ENCODE assay signal across 8 cellular contexts in the genomic region with DNA sequence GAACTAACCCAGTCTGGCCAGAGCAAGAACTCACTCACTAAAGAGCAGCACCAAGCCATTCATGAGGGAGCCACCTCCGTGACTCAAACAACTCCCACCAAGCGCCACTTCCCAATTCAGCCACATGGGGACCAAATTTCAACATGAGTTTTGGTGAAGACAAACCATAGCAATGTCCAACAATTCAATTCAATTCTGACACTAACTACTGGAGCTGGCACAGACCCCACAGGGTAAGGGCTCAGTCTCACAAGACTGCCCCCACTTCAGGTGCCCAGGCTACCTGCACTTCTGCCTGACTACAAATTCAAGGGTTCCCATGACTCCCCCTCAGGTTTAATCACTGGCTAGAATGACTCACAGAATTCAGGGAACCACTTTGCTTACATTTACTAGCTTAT. TPM values are rescaled to one million over a fixed set of nuclear protein-coding genes. Genes with fewer than 3 reads are reported as not detected.
DNase-seq lines count a peak whose midpoint lies in the region; ATAC-seq, FAIRE-seq and TF ChIP-seq lines count a peak whose summit lies in the region.

No MANE protein-coding gene starts in this region.

- H3K27ac ChIP-seq in OCI-LY3 (ENCODE audit: low read length) (no peak overlapping the region; the same call in 1 of the 2 replicates), ascending aorta (no peak overlapping the region), neuronal stem cell (replicated peaks; ENCODE audit: low read length) (no peak overlapping the region), small intestine (ENCODE audit: low read depth in 1 of 2, low read length in 1 of 2) (no peak overlapping the region)
- H3K27ac ChIP-seq in naive thymus-derived CD4-positive, alpha-beta T cell (ENCODE audit: low read depth, low read length): no peak overlapping the region

- H3K4me3 ChIP-seq in OCI-LY3 (ENCODE audit: low read length) (no peak overlapping the region), ascending aorta (no peak overlapping the region), neuronal stem cell (ENCODE audit: low read length in 2 of 2) (no peak overlapping the region), small intestine (ENCODE audit: low read depth in 1 of 2, low read length in 2 of 2) (no peak overlapping the region)
- H3K4me3 ChIP-seq in naive thymus-derived CD4-positive, alpha-beta T cell (ENCODE audit: low read length): no peak overlapping the region

- H3K4me3 Mint-ChIP-seq in naive thymus-derived CD4-positive, alpha-beta T cell: no peak overlapping the region

- H4K91ac ChIP-seq in neuronal stem cell (ENCODE audit: low read depth, low read length, poor library complexity): no peak overlapping the region

- peaks cover 5 to 20% (median 13%) of the 10 kb centered on the region in 7 donors for H3K4me1 Mint-ChIP-seq in naive thymus-derived CD4-positive, alpha-beta T cell

- H3K36me3 Mint-ChIP-seq in naive thymus-derived CD4-positive, alpha-beta T cell: no peaks in the 10 kb centered on the region

- H2AFZ ChIP-seq in OCI-LY3 (ENCODE audit: low read depth, low read length): peak overlapping the region; percentile 70; the same call in 1 of the 2 replicates
- H2AFZ ChIP-seq in neuronal stem cell (ENCODE audit: low read length): no peak overlapping the region

- peak; percentile 54 for ATAC-seq in GM18867 (IDR thresholded peaks at IDR 0.05; ENCODE audit: unreplicated experiment)
- peak; percentile 54 for ATAC-seq in naive thymus-derived CD4-positive, alpha-beta T cell
- no peak for ATAC-seq in HG03469 (IDR thresholded peaks at IDR 0.05; ENCODE audit: unreplicated experiment)
- no peak for ATAC-seq in HG03039 (IDR thresholded peaks at IDR 0.05; ENCODE audit: unreplicated experiment)

- DNase-seq in ascending aorta (ENCODE audit: low spot score in 2 of 2) (peak in 1 of 2 donors; percentile 63), neuronal stem cell (ENCODE audit: low spot score) (no peak), small intestine (no peak)
- peak in 5 of 9 donors; percentile 9 to 23 (median 22) for DNase-seq in naive thymus-derived CD4-positive, alpha-beta T cell

- POLR2A ChIA-PET in naive thymus-derived CD4-positive, alpha-beta T cell (lab: Charles Lee): interaction anchor here (0.9 to 2.0 kb wide), 4 partner anchors 11 to 49 kb away, joined by 3 to 6 read pairs (median 4); a partner anchor contains a TSS

- no peak overlapping the region for H4K8ac ChIP-seq in neuronal stem cell (ENCODE audit: low read depth, low read length)

- H2AK5ac ChIP-seq in neuronal stem cell (ENCODE audit: low read depth, low read length): no peak overlapping the region

- H3K79me2 ChIP-seq in OCI-LY3 (ENCODE audit: low read length): no peaks in the 10 kb centered on the region

- no peaks in the 10 kb centered on the region for H3K27me3 ChIP-seq in OCI-LY3 (ENCODE audit: low read depth, low read length)
- H3K27me3 ChIP-seq in ascending aorta: no peaks in the 10 kb centered on the region
- no peaks in the 10 kb centered on the region for H3K27me3 ChIP-seq in naive thymus-derived CD4-positive, alpha-beta T cell (ENCODE audit: control insufficient read depth in 2 of 2, insufficient read depth in 2 of 2, low read length in 2 of 2)
- H3K27me3 ChIP-seq in neuronal stem cell (ENCODE audit: control insufficient read depth in 3 of 3, insufficient read depth in 3 of 3, low read depth in 1 of 3, low read length in 3 of 3): no peaks in the 10 kb centered on the region
- H3K27me3 ChIP-seq in small intestine (ENCODE audit: control insufficient read depth in 2 of 2, insufficient read depth in 2 of 2, low read length in 2 of 2): no peaks in the 10 kb centered on the region

- no peak overlapping the region for H3K4ac ChIP-seq in neuronal stem cell (ENCODE audit: low read length)

- no peak overlapping the region for H3K18ac ChIP-seq in neuronal stem cell (ENCODE audit: low read length)

- H3K27me3 Mint-ChIP-seq in naive thymus-derived CD4-positive, alpha-beta T cell: no peaks in the 10 kb centered on the region

- H3K4me1 ChIP-seq in OCI-LY3 (ENCODE audit: low read length): peaks cover 20% of the 10 kb centered on the region
- H3K4me1 ChIP-seq in ascending aorta: peaks cover 0 to 4% of the 10 kb centered on the region in 2 donors
- no peaks in the 10 kb centered on the region for H3K4me1 ChIP-seq in naive thymus-derived CD4-positive, alpha-beta T cell (ENCODE audit: control insufficient read depth in 2 of 2, insufficient read depth in 2 of 2, low read length in 2 of 2)
- peaks cover 0 to 8% of the 10 kb centered on the region in 2 donors for H3K4me1 ChIP-seq in neuronal stem cell (ENCODE audit: control insufficient read depth in 2 of 2, insufficient read depth in 1 of 2, low read depth in 1 of 2, low read length in 2 of 2)
- no peaks in the 10 kb centered on the region for H3K4me1 ChIP-seq in small intestine (ENCODE audit: control insufficient read depth in 2 of 2, insufficient read depth in 1 of 2, low read depth in 1 of 2, low read length in 1 of 2)

- H2BK15ac ChIP-seq in neuronal stem cell (ENCODE audit: low read length): no peak overlapping the region

- no peaks in the 10 kb centered on the region for H4K20me1 ChIP-seq in OCI-LY3 (ENCODE audit: insufficient read depth, low read length)

- intact Hi-C loops in ascending aorta (cut with DNase I): no loop called here
- intact Hi-C loops in naive thymus-derived CD4-positive, alpha-beta T cell (cut with micrococcal nuclease): loop anchor here in 1 of 2 donors (1.0 to 5.0 kb wide), 3 partner anchors 34 to 142 kb away; no protein-coding TSS in a partner anchor

- peaks cover 0 to 4% (median 0%) of the 10 kb centered on the region in 11 donors for H3K9me3 Mint-ChIP-seq in naive thymus-derived CD4-positive, alpha-beta T cell

- H3K9me3 ChIP-seq in OCI-LY3 (ENCODE audit: insufficient read depth, low read length): no peaks in the 10 kb centered on the region
- no peaks in the 10 kb centered on the region for H3K9me3 ChIP-seq in ascending aorta
- no peaks in the 10 kb centered on the region for H3K9me3 ChIP-seq in naive thymus-derived CD4-positive, alpha-beta T cell (ENCODE audit: control insufficient read depth in 2 of 3, low read length in 3 of 3)
- H3K9me3 ChIP-seq in neuronal stem cell (replicated peaks in 1 of 2; ENCODE audit: control insufficient read depth in 2 of 2, insufficient read depth in 1 of 2, low read depth in 1 of 2, low read length in 2 of 2): no peaks in the 10 kb centered on the region
- H3K9me3 ChIP-seq in small intestine (ENCODE audit: control insufficient read depth, low read depth): no peaks in the 10 kb centered on the region

- peak; percentile 48 for TF ChIP-seq CTCF in OCI-LY3 (IDR thresholded peaks at IDR 0.05; ENCODE audit: low read depth, low read length)
- peak; percentile 15 to 19 (median 16) for TF ChIP-seq CTCF in ascending aorta (IDR thresholded peaks at IDR 0.05)

- CTCF ChIA-PET in naive thymus-derived CD4-positive, alpha-beta T cell (lab: Charles Lee): interaction anchor here (0.9 kb wide), 2 partner anchors 77 to 99 kb away, joined by 3 read pairs; no protein-coding TSS in a partner anchor

- H3K36me3 ChIP-seq in OCI-LY3 (replicated peaks; ENCODE audit: low read depth, low read length): no peaks in the 10 kb centered on the region
- H3K36me3 ChIP-seq in ascending aorta: no peaks in the 10 kb centered on the region
- no peaks in the 10 kb centered on the region for H3K36me3 ChIP-seq in naive thymus-derived CD4-positive, alpha-beta T cell (ENCODE audit: control insufficient read depth in 2 of 3, insufficient read depth in 3 of 3, low read length in 3 of 3)
- H3K36me3 ChIP-seq in neuronal stem cell (replicated peaks in 1 of 2; ENCODE audit: control insufficient read depth in 2 of 2, insufficient read depth in 2 of 2, low read length in 2 of 2): no peaks in the 10 kb centered on the region
- no peaks in the 10 kb centered on the region for H3K36me3 ChIP-seq in small intestine (ENCODE audit: control insufficient read depth in 2 of 2, insufficient read depth in 2 of 2, low read length in 2 of 2)

- no peak for FAIRE-seq in small intestine (lab: Jason Lieb, UNC)

- no peak overlapping the region for H3K23ac ChIP-seq in neuronal stem cell (ENCODE audit: low read depth, low read length, poor library complexity)

- no peak overlapping the region for H2BK120ac ChIP-seq in neuronal stem cell (ENCODE audit: low read depth, low read length)

- no peak overlapping the region for H2BK12ac ChIP-seq in neuronal stem cell (ENCODE audit: low read length)

- H3K27ac Mint-ChIP-seq in naive thymus-derived CD4-positive, alpha-beta T cell: peak overlapping the region in 3 of 9 donors; percentile 7 to 82 (median 53)

- H2BK5ac ChIP-seq in neuronal stem cell (ENCODE audit: low read length): no peak overlapping the region

- H3K14ac ChIP-seq in neuronal stem cell (ENCODE audit: low read length): no peak overlapping the region

- H3K4me2 ChIP-seq in OCI-LY3 (ENCODE audit: low read length) (peak overlapping the region; percentile 48), neuronal stem cell (ENCODE audit: insufficient read depth, low read length, poor library complexity, severe bottlenecking) (no peak overlapping the region)

- no peaks in the 10 kb centered on the region for H3K79me1 ChIP-seq in neuronal stem cell (ENCODE audit: low read depth, low read length)

- no CpG with 5 or more reads among the region's 2 CpGs for WGBS in neuronal stem cell (ENCODE audit: extremely low coverage in 2 of 2, insufficient read length in 2 of 2, insufficient replicate concordance in 1 of 2), 2 donors
- 80 to 96% (median 91%) methylated on average over 2 of the region's 2 CpGs for WGBS in small intestine, 3 donors

- H3K9ac ChIP-seq in OCI-LY3 (ENCODE audit: low read length) (peak overlapping the region; percentile 20; the same call in 1 of the 2 replicates), neuronal stem cell (ENCODE audit: low read depth, low read length, poor library complexity) (no peak overlapping the region)

RNA-seq across cellular contexts. Expression of a gene that starts 48.8 kb away (rescaled TPM):
- 44.1 TPM for total RNA-seq in ascending aorta
- total RNA-seq in naive thymus-derived CD4-positive, alpha-beta T cell: 100 to 1,000 TPM in 4 of 5 experiments, 10 to 100 TPM in 1; 89.8 to 183 (median 107) TPM
- 10 to 100 TPM; 37.6 to 55.0 TPM for polyA plus RNA-seq in naive thymus-derived CD4-positive, alpha-beta T cell
- 39.5 TPM for polyA plus RNA-seq in neuronal stem cell (2013, experiment 1 of 2)
- 39.3 TPM for polyA plus RNA-seq in neuronal stem cell (2013, experiment 2 of 2)
- 100 to 1,000 TPM in 1 of 3 donors, 10 to 100 TPM in 2; 75.4 to 150 (median 92.1) TPM for polyA plus RNA-seq in small intestine

Comparison
In these comparisons a context has a peak if more than half of its experiments do, and no peak if none do; other contexts are left out.
1. ATAC-seq: peak in GM18867 (single experiment) and naive thymus-derived CD4-positive, alpha-beta T cell (single experiment); none in HG03469 (single experiment) and HG03039 (single experiment).
2. DNase-seq: peak in naive thymus-derived CD4-positive, alpha-beta T cell (5 of 9); none in neuronal stem cell (single experiment) and small intestine (single experiment).